Comparison of ENCODE assay signal across 8 cellular contexts in the genomic region with DNA sequence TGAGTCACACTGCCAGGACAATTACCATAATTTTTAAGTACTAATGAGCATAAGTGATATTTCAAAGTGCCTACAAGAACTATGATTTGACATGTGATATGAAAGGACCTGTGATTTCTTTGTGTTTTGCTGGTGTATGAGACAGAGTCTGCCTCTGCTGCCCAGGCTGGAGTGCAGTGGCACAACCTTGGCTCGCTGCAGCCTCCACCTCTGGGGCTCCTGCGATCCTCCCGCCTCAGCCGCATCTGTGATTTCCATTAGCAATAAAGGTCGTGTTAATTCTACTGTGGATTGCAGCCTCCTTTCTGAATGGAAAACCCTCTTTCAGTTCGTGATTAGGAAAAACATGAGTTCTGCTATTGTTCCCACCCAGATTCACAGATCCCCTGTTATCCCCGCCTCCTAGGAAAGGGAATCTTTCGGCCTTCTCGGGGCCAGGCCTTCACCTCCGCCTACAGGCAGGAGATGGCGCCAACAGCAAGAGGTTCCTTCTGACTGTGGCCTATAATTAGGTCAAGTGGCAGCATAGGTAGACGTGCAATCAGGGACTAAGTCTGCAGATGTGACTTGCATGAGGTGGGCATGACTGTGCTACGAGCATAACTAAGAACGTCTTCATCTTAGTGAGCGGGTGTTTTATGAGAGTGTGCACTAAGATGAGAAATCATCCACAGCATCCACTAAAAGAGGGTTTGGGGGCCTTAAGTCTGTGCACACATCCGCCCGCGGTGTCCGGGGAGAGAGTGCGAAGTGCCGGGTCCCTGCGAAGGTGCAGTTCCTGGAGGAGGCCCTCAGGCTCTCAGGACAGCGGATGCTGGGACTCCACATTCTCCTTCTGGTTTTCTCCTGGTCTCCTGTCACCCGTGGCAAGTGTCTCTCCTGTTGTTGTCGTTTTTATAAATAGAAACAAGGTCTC. TPM values are rescaled to one million over a fixed set of nuclear protein-coding genes. Genes with fewer than 3 reads are reported as not detected.
DNase-seq lines count a peak whose midpoint lies in the region; ATAC-seq lines count a peak whose summit lies in the region.

No MANE protein-coding gene starts in this region.

- peak overlapping the region; percentile 11 to 95 (median 50) for H3K4me3 Mint-ChIP-seq in naive thymus-derived CD4-positive, alpha-beta T cell

- H3K4me1 ChIP-seq in naive thymus-derived CD4-positive, alpha-beta T cell (ENCODE audit: control insufficient read depth in 2 of 2, insufficient read depth in 2 of 2, low read length in 2 of 2), result peaks cover 3 to 8% of the 10 kb centered on the region in 2 donors

- H3K27ac ChIP-seq in naive thymus-derived CD4-positive, alpha-beta T cell (ENCODE audit: low read depth, low read length), result no peak overlapping the region

- H3K4me1 Mint-ChIP-seq in naive thymus-derived CD4-positive, alpha-beta T cell, result peaks cover 6 to 44% (median 31%) of the 10 kb centered on the region in 7 donors

- H3K4me3 ChIP-seq in naive thymus-derived CD4-positive, alpha-beta T cell (ENCODE audit: low read length), result no peak overlapping the region

- ATAC-seq in HG03108 (IDR thresholded peaks at IDR 0.05; ENCODE audit: unreplicated experiment), result peak; percentile 72
- peak; percentile 81 for ATAC-seq in naive thymus-derived CD4-positive, alpha-beta T cell

- H3K36me3 Mint-ChIP-seq in naive thymus-derived CD4-positive, alpha-beta T cell, result no peaks in the 10 kb centered on the region

- peaks cover 0 to 17% (median 0%) of the 10 kb centered on the region in 5 donors for H3K27me3 Mint-ChIP-seq in naive thymus-derived CD4-positive, alpha-beta T cell

- POLR2A ChIA-PET in naive thymus-derived CD4-positive, alpha-beta T cell (lab: Charles Lee), result interaction anchor here (0.9 to 1.2 kb wide), 2 partner anchors 41 to 80 kb away, joined by 3 to 4 read pairs; a partner anchor contains a TSS

- intact Hi-C loops in naive thymus-derived CD4-positive, alpha-beta T cell (cut with micrococcal nuclease), result loop anchor here (1.0 kb wide), 2 partner anchors 9 to 23 kb away; no protein-coding TSS in a partner anchor

- peak; percentile 61 for DNase-seq in stimulated activated CD4-positive, alpha-beta T cell treated with anti-CD3 and anti-CD28 coated beads, Interleukin-15, amount 100 ng/mL, for 24 hours
- no peak for DNase-seq in stimulated activated CD4-positive, alpha-beta T cell treated with anti-CD3 and anti-CD28 coated beads, Interleukin-12 subunit alpha, Interleukin-12 subunit beta, amount 100 ng/mL, for 4 hours
- DNase-seq in T-helper 2 cell, result peak in 4 of 5 experiments; percentile 35 to 80 (median 59)
- peak; percentile 59 for DNase-seq in effector CD4-positive, alpha-beta T cell
- peak in 7 of 9 donors; percentile 38 to 72 (median 68) for DNase-seq in naive thymus-derived CD4-positive, alpha-beta T cell
- no peak for DNase-seq in stimulated activated CD8-positive, alpha-beta memory T cell treated with anti-CD3 and anti-CD28 coated beads, Interleukin-4, amount 100 ng/mL, for 48 hours
- no peak for DNase-seq in DMS79 (lab: John Stamatoyannopoulos, UW)

- CTCF ChIA-PET in naive thymus-derived CD4-positive, alpha-beta T cell (lab: Charles Lee), result interaction anchor here (0.7 to 3.6 kb wide), 5 partner anchors 9 to 350 kb away, joined by 3 to 16 read pairs (median 4); a partner anchor contains a TSS

- no peaks in the 10 kb centered on the region for H3K36me3 ChIP-seq in naive thymus-derived CD4-positive, alpha-beta T cell (ENCODE audit: control insufficient read depth in 2 of 3, insufficient read depth in 3 of 3, low read length in 3 of 3)

- H3K9me3 ChIP-seq in naive thymus-derived CD4-positive, alpha-beta T cell (ENCODE audit: control insufficient read depth in 2 of 3, low read length in 3 of 3), result no peaks in the 10 kb centered on the region

- no peaks in the 10 kb centered on the region for H3K27me3 ChIP-seq in naive thymus-derived CD4-positive, alpha-beta T cell (ENCODE audit: control insufficient read depth in 2 of 2, insufficient read depth in 2 of 2, low read length in 2 of 2)

- peak overlapping the region in 8 of 9 donors; percentile 2 to 92 (median 87) for H3K27ac Mint-ChIP-seq in naive thymus-derived CD4-positive, alpha-beta T cell

- H3K9me3 Mint-ChIP-seq in naive thymus-derived CD4-positive, alpha-beta T cell, result peaks cover 0 to 2% (median 0%) of the 10 kb centered on the region in 11 donors

RNA-seq across cellular contexts. Expression of a gene that starts 23.1 kb away (rescaled TPM):
- total RNA-seq in naive thymus-derived CD4-positive, alpha-beta T cell, result 1 to 10 TPM; 1.1 to 6.1 (median 3.6) TPM
- polyA plus RNA-seq in naive thymus-derived CD4-positive, alpha-beta T cell, result under 1 TPM in 1 of 2 donors, not detected in 1; 0.28 TPM

RNA-seq across cellular contexts. Expression of a gene that starts 34.5 kb away (rescaled TPM):
- total RNA-seq in naive thymus-derived CD4-positive, alpha-beta T cell, result not detected
- polyA plus RNA-seq in naive thymus-derived CD4-positive, alpha-beta T cell, result not detected

RNA-seq across cellular contexts. Expression of a gene that starts 41.2 kb away (rescaled TPM):
- 10 to 100 TPM; 27.3 to 36.5 (median 32.6) TPM for total RNA-seq in naive thymus-derived CD4-positive, alpha-beta T cell
- polyA plus RNA-seq in naive thymus-derived CD4-positive, alpha-beta T cell, result 1 to 10 TPM in 1 of 2 donors, under 1 TPM in 1; 0.72 to 1.1 TPM

RNA-seq across cellular contexts. Expression of a gene that starts 50.9 kb away (rescaled TPM):
- total RNA-seq in naive thymus-derived CD4-positive, alpha-beta T cell, result not detected
- polyA plus RNA-seq in naive thymus-derived CD4-positive, alpha-beta T cell, result not detected

Comparison
In these comparisons a context has a peak if more than half of its experiments do, and no peak if none do; other contexts are left out.
1. DNase-seq: peak in stimulated activated CD4-positive, alpha-beta T cell treated with anti-CD3 and anti-CD28 coated beads, Interleukin-15, amount 100 ng/mL, for 24 hours (single experiment), T-helper 2 cell (4 of 5), effector CD4-positive, alpha-beta T cell (single experiment) and naive thymus-derived CD4-positive, alpha-beta T cell (7 of 9); none in stimulated activated CD4-positive, alpha-beta T cell treated with anti-CD3 and anti-CD28 coated beads, Interleukin-12 subunit alpha, Interleukin-12 subunit beta, amount 100 ng/mL, for 4 hours (single experiment), stimulated activated CD8-positive, alpha-beta memory T cell treated with anti-CD3 and anti-CD28 coated beads, Interleukin-4, amount 100 ng/mL, for 48 hours (single experiment) and DMS79 (single experiment).